Comparison of ENCODE assay signal across 30 cellular contexts in the genomic region with DNA sequence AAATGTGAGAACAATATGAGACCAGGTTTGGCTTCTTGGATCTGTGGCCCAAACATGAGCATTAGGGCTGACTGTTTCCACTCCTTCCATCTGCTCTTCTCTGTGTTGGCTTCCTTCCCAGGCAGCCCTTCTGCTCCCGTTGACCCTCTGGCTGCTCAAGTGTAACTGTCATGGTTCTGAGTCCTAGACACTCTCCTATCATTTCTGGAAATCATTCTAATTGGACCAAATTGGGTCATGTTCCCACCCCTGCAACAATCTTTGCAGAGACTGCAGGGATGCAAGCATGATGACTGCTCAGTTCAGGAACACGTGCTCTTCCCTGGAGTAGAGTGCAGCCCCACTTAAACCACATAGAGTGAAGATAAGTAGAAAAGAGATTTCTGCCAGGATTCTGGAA.
DNase-seq lines count a peak whose midpoint lies in the region; ATAC-seq and TF ChIP-seq lines count a peak whose summit lies in the region.
"Had no signal": no experiment of that assay in that cellular context is flagged by ENCODE, and none has a peak within 500 bp of the region (broad histone marks: within the 10 kb centered on the region; RNA-seq: fewer than 3 reads in every experiment).

No MANE protein-coding gene starts in this region.

- peak overlapping the region; percentile 45 for H3K27ac Mint-ChIP-seq in glutamatergic neuron (ENCODE audit: unreplicated experiment)
- H3K27ac Mint-ChIP-seq: activated CD4-positive, alpha-beta memory T cell treated with anti-CD3 and anti-CD28 coated beads for 36 hours; activated naive CD4-positive, alpha-beta T cell treated with anti-CD3 and anti-CD28 coated beads for 36 hours; activated T-helper 1 cell treated with anti-CD3 and anti-CD28 coated beads, Interleukin-12 subunit alpha, Interleukin-12 subunit beta, Interleukin-2, Interleukin-4 antibody, amounts not matched to agents 30 ng/mL and 10 ng/mL and 1 ng/mL, durations not matched to agents 14 hours and 24 hours and 36 hours; B cell; CD8-positive, alpha-beta T cell; progenitor cell of endocrine pancreas; stimulated activated naive CD8-positive, alpha-beta T cell treated with anti-CD3 and anti-CD28 coated beads, Interleukin-15, amount 100 ng/mL, for 72 hours had no signal

- peaks cover 3% of the 10 kb centered on the region for H3K27me3 Mint-ChIP-seq in glutamatergic neuron (ENCODE audit: unreplicated experiment)
- H3K27me3 Mint-ChIP-seq: activated CD4-positive, alpha-beta memory T cell treated with anti-CD3 and anti-CD28 coated beads for 36 hours; B cell; central memory CD8-positive, alpha-beta T cell; stimulated activated naive CD8-positive, alpha-beta T cell treated with anti-CD3 and anti-CD28 coated beads, Interleukin-15, amount 100 ng/mL, for 72 hours had no signal

- H3K4me1 Mint-ChIP-seq in glutamatergic neuron (ENCODE audit: low read depth, unreplicated experiment) = peaks cover 4% of the 10 kb centered on the region
- H3K4me1 Mint-ChIP-seq: B cell; central memory CD8-positive, alpha-beta T cell; stimulated activated naive CD8-positive, alpha-beta T cell treated with anti-CD3 and anti-CD28 coated beads, Interleukin-15, amount 100 ng/mL, for 72 hours had no signal

- H3K36me3 Mint-ChIP-seq in glutamatergic neuron (ENCODE audit: unreplicated experiment) = no peaks in the 10 kb centered on the region
- H3K36me3 Mint-ChIP-seq: activated CD4-positive, alpha-beta memory T cell treated with anti-CD3 and anti-CD28 coated beads for 36 hours; CD8-positive, alpha-beta T cell had no signal

- no peak overlapping the region for H3K4me3 Mint-ChIP-seq in glutamatergic neuron (ENCODE audit: unreplicated experiment)
- H3K4me3 Mint-ChIP-seq: activated CD4-positive, alpha-beta memory T cell treated with anti-CD3 and anti-CD28 coated beads for 36 hours; activated naive CD4-positive, alpha-beta T cell treated with anti-CD3 and anti-CD28 coated beads for 36 hours; activated T-helper 1 cell treated with anti-CD3 and anti-CD28 coated beads, Interleukin-12 subunit alpha, Interleukin-12 subunit beta, Interleukin-2, Interleukin-4 antibody, amounts not matched to agents 30 ng/mL and 10 ng/mL and 1 ng/mL, durations not matched to agents 14 hours and 24 hours and 36 hours; B cell; CD8-positive, alpha-beta T cell; central memory CD8-positive, alpha-beta T cell; stimulated activated naive CD8-positive, alpha-beta T cell treated with anti-CD3 and anti-CD28 coated beads, Interleukin-15, amount 100 ng/mL, for 72 hours had no signal

- peak; percentile 31 for DNase-seq in D341Med (ENCODE audit: low spot score)
- DNase-seq in NCI-H1092 treated with DMSO at 0.1 percent for 48 hours (lab: John Stamatoyannopoulos, UW) = peak; percentile 83
- DNase-seq in NCI-H82 treated with DMSO at 0.1 percent for 48 hours (lab: John Stamatoyannopoulos, UW; ENCODE audit: unreplicated experiment) = peak; percentile 0
- DNase-seq in glutamatergic neuron = no peak
- DNase-seq in GF-D8 (lab: John Stamatoyannopoulos, UW) = no peak
- DNase-seq in hypothalamus (lab: John Stamatoyannopoulos, UW) = no peak
- DNase-seq: activated CD4-positive, alpha-beta memory T cell treated with anti-CD3 and anti-CD28 coated beads for 36 hours; activated CD4-positive, CD25-positive, alpha-beta regulatory T cell treated with anti-CD3 and anti-CD28 coated beads, Interleukin-2, amount 50 U/mL, for 72 hours; activated naive CD4-positive, alpha-beta T cell treated with anti-CD3 and anti-CD28 coated beads for 36 hours; CD8-positive, alpha-beta T cell; EL; HCEC 1CT; heart left ventricle; left ventricle myocardium superior; mesendoderm; NCI-H226; NK-92 treated with Interleukin-12 subunit alpha and Interleukin-12 subunit beta, amount 100 ng/mL, for 24 hours; right lobe of liver; spleen; stimulated activated CD4-positive, alpha-beta T cell treated with anti-CD3 and anti-CD28 coated beads, Interleukin-2, amount 100 ng/mL, for 24 hours; stimulated activated naive CD8-positive, alpha-beta T cell treated with anti-CD3 and anti-CD28 coated beads, Interleukin-15, amount 100 ng/mL, for 72 hours; T-helper 2 cell had no signal

- no peak for TF ChIP-seq CTCF in glutamatergic neuron (IDR thresholded peaks at IDR 0.05; ENCODE audit: partially characterized antibody, unreplicated experiment)

- H3K9me3 Mint-ChIP-seq in glutamatergic neuron (ENCODE audit: unreplicated experiment) = no peaks in the 10 kb centered on the region
- H3K9me3 Mint-ChIP-seq: activated T-helper 1 cell treated with anti-CD3 and anti-CD28 coated beads, Interleukin-12 subunit alpha, Interleukin-12 subunit beta, Interleukin-2, Interleukin-4 antibody, amounts not matched to agents 30 ng/mL and 10 ng/mL and 1 ng/mL, durations not matched to agents 14 hours and 24 hours and 36 hours; CD8-positive, alpha-beta T cell had no signal

- no peak for ATAC-seq in GM18868 (IDR thresholded peaks at IDR 0.05; ENCODE audit: unreplicated experiment)
- ATAC-seq in GM19351 (IDR thresholded peaks at IDR 0.05; ENCODE audit: unreplicated experiment) = no peak
- ATAC-seq: CD8-positive, alpha-beta T cell; esophagus mucosa; GM12878; heart left ventricle; left ventricle myocardium superior; right lobe of liver; stimulated activated naive CD8-positive, alpha-beta T cell treated with anti-CD3 and anti-CD28 coated beads, Interleukin-15, amount 100 ng/mL, for 72 hours had no signal

Comparison
In these comparisons a context has a peak if more than half of its experiments do, and no peak if none do; other contexts are left out.
1. DNase-seq: peak in D341Med (single experiment), NCI-H1092 treated with DMSO at 0.1 percent for 48 hours (single experiment) and NCI-H82 treated with DMSO at 0.1 percent for 48 hours (single experiment); none in glutamatergic neuron (single experiment), GF-D8 (single experiment) and hypothalamus (0 of 51).